Comparison of ENCODE assay signal across 29 cellular contexts in the genomic region with DNA sequence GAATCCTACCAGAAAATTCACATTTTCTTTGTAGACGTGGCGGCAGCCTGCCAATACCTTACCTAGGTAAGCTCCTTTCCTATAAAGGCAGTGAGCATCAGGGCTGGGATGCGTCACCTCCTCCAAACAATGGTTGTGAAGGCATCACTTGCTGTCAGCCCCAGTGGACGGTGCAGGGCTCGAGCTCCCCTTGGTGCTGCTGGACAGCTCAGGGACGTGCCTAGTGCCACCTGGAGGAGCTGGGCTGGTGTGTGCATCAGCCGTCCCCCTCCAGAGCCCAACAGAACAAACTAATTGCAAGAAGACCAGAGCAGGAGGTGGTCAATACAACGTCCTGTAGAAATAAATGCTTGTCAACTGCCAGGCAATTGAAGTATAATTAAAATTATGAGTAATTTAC.
DNase-seq lines count a peak whose midpoint lies in the region; ATAC-seq, FAIRE-seq and TF ChIP-seq lines count a peak whose summit lies in the region.
"Had no signal": no experiment of that assay in that cellular context is flagged by ENCODE, and none has a peak within 500 bp of the region (broad histone marks: within the 10 kb centered on the region; RNA-seq: fewer than 3 reads in every experiment).

No MANE protein-coding gene starts in this region.

- H4K20me1 ChIP-seq in GM23338 (replicated peaks; ENCODE audit: insufficient read depth) = no peaks in the 10 kb centered on the region

- DNase-seq in A549 (ENCODE audit: low read depth in 1 of 2, low spot score in 1 of 2) (peak; percentile 15 to 40), GM23338 (ENCODE audit: low spot score) (no peak), NCI-H146 (lab: John Stamatoyannopoulos, UW) (peak; percentile 72), left lobe of liver (ENCODE audit: low spot score) (no peak), foreskin keratinocyte (no peak), NCI-H1694 (lab: John Stamatoyannopoulos, UW) (no peak)
- no peak for DNase-seq in activated CD4-positive, alpha-beta T cell treated with anti-CD3 and anti-CD28 coated beads for 36 hours
- DNase-seq: activated CD4-positive, alpha-beta memory T cell treated with anti-CD3 and anti-CD28 coated beads, Interleukin-2, amount 10 ng/mL, durations not matched to agents 7 days and 5 days; activated effector memory CD4-positive, alpha-beta T cell treated with Interleukin-2 at 50 U/mL for 16 hours; activated naive CD8-positive, alpha-beta T cell treated with anti-CD3 and anti-CD28 coated beads, Interleukin-2, amount 10 ng/mL, durations not matched to agents 7 days and 5 days; C1 segment of cervical spinal cord; Calu3; glutamatergic neuron; HCEC 1CT; left colon; naive thymus-derived CD4-positive, alpha-beta T cell; NCI-H1930; NCI-H2227 treated with DMSO at 0.1 percent for 48 hours; NCI-H82; stimulated activated CD4-positive, alpha-beta T cell treated with anti-CD3 and anti-CD28 coated beads, Interleukin-12 subunit alpha, Interleukin-12 subunit beta, amount 100 ng/mL, for 4 hours; stimulated activated CD4-positive, alpha-beta T cell treated with anti-CD3 and anti-CD28 coated beads, Interleukin-4, amount 100 ng/mL, for 24 hours; stimulated activated naive CD4-positive, alpha-beta T cell treated with Interleukin-2 at 50 U/mL for 16 hours; SW 1271 had no signal

- H3K27ac Mint-ChIP-seq in GM23338 = no peak overlapping the region
- no peak overlapping the region for H3K27ac Mint-ChIP-seq in activated CD4-positive, alpha-beta T cell treated with anti-CD3 and anti-CD28 coated beads for 36 hours
- H3K27ac Mint-ChIP-seq: activated CD4-positive, alpha-beta memory T cell treated with anti-CD3 and anti-CD28 coated beads, Interleukin-2, amount 10 ng/mL, durations not matched to agents 7 days and 5 days; activated naive CD8-positive, alpha-beta T cell treated with anti-CD3 and anti-CD28 coated beads, Interleukin-2, amount 10 ng/mL, durations not matched to agents 7 days and 5 days; naive thymus-derived CD4-positive, alpha-beta T cell had no signal

- no peak overlapping the region for H3K4me2 ChIP-seq in A549
- no peak overlapping the region for H3K4me2 ChIP-seq in GM23338

- TF ChIP-seq EP300 in A549 (IDR thresholded peaks at IDR 0.05) = no peak

- H3K27ac ChIP-seq in A549 (no peak overlapping the region), GM23338 (ENCODE audit: low read depth) (no peak overlapping the region), foreskin keratinocyte (no peak overlapping the region)
- H3K27ac ChIP-seq: dorsolateral prefrontal cortex had no signal

- peaks cover 11% of the 10 kb centered on the region; the same call in 2 of the 3 replicates for H3K4me1 Mint-ChIP-seq in GM23338
- H3K4me1 Mint-ChIP-seq in activated CD4-positive, alpha-beta T cell treated with anti-CD3 and anti-CD28 coated beads for 36 hours = no peaks in the 10 kb centered on the region
- H3K4me1 Mint-ChIP-seq: activated CD4-positive, alpha-beta memory T cell treated with anti-CD3 and anti-CD28 coated beads, Interleukin-2, amount 10 ng/mL, durations not matched to agents 7 days and 5 days; activated naive CD8-positive, alpha-beta T cell treated with anti-CD3 and anti-CD28 coated beads, Interleukin-2, amount 10 ng/mL, durations not matched to agents 7 days and 5 days; central memory CD8-positive, alpha-beta T cell; naive thymus-derived CD4-positive, alpha-beta T cell had no signal

- intact Hi-C loops in activated CD4-positive, alpha-beta T cell treated with anti-CD3 and anti-CD28 coated beads for 36 hours (cut with DNase I, micrococcal nuclease) = no loop called here

- CTCF ChIA-PET in A549 (lab: Yijun Ruan, JAX) = no interaction called here
- CTCF ChIA-PET in activated CD4-positive, alpha-beta T cell treated with anti-CD3 and anti-CD28 coated beads for 36 hours (lab: Charles Lee) = no interaction called here

- no peaks in the 10 kb centered on the region for H3K79me2 ChIP-seq in GM23338 (replicated peaks; ENCODE audit: insufficient read depth)

- no peak for FAIRE-seq in A549 (lab: Jason Lieb, UNC)
- FAIRE-seq: endothelial cell of umbilical vein, GM12892 had no signal

- no peak for TF ChIP-seq CTCF in A549 (IDR thresholded peaks at IDR 0.05)
- peak in 1 of 2 experiments; percentile 43; a peak in 2 of 4 replicates for TF ChIP-seq CTCF in GM23338 (conservative IDR thresholded peaks at IDR 0.05; ENCODE audit: low read depth in 2 of 2)
- TF ChIP-seq CTCF in foreskin keratinocyte (conservative IDR thresholded peaks at IDR 0.05) = no peak

- H3K36me3 ChIP-seq in GM23338 (ENCODE audit: insufficient read depth) = no peaks in the 10 kb centered on the region

- H3K9me3 Mint-ChIP-seq in GM23338 = no peaks in the 10 kb centered on the region
- H3K9me3 Mint-ChIP-seq in activated CD4-positive, alpha-beta T cell treated with anti-CD3 and anti-CD28 coated beads for 36 hours (ENCODE audit: low read depth) = no peaks in the 10 kb centered on the region
- H3K9me3 Mint-ChIP-seq: activated CD4-positive, alpha-beta memory T cell treated with anti-CD3 and anti-CD28 coated beads, Interleukin-2, amount 10 ng/mL, durations not matched to agents 7 days and 5 days; activated naive CD8-positive, alpha-beta T cell treated with anti-CD3 and anti-CD28 coated beads, Interleukin-2, amount 10 ng/mL, durations not matched to agents 7 days and 5 days; central memory CD8-positive, alpha-beta T cell; naive thymus-derived CD4-positive, alpha-beta T cell had no signal

- H3K36me3 Mint-ChIP-seq in GM23338 (ENCODE audit: low read depth) = no peaks in the 10 kb centered on the region
- H3K36me3 Mint-ChIP-seq in activated CD4-positive, alpha-beta T cell treated with anti-CD3 and anti-CD28 coated beads for 36 hours (ENCODE audit: low read depth) = no peaks in the 10 kb centered on the region
- H3K36me3 Mint-ChIP-seq: activated naive CD8-positive, alpha-beta T cell treated with anti-CD3 and anti-CD28 coated beads, Interleukin-2, amount 10 ng/mL, durations not matched to agents 7 days and 5 days; naive thymus-derived CD4-positive, alpha-beta T cell had no signal

- no peaks in the 10 kb centered on the region for H3K9me3 ChIP-seq in A549

- no peak overlapping the region for H2AFZ ChIP-seq in GM23338

- TF ChIP-seq RAD21 in A549 (conservative IDR thresholded peaks at IDR 0.05 in 1 of 2, IDR thresholded peaks at IDR 0.05 in 1 of 2) = peak in 1 of 2 experiments; percentile 22; a peak in 2 of 5 replicates

- H3K4me1 ChIP-seq in A549 (0 out of 3 replicates have a peak, but pooled peaks cover 4% of the 10 kb centered on the region), GM23338 (ENCODE audit: insufficient read depth) (no peaks in the 10 kb centered on the region), foreskin keratinocyte (peaks cover 6% of the 10 kb centered on the region)

- H3K4me3 Mint-ChIP-seq in GM23338 = no peak overlapping the region
- H3K4me3 Mint-ChIP-seq in activated CD4-positive, alpha-beta T cell treated with anti-CD3 and anti-CD28 coated beads for 36 hours = no peak overlapping the region
- H3K4me3 Mint-ChIP-seq: activated CD4-positive, alpha-beta memory T cell treated with anti-CD3 and anti-CD28 coated beads, Interleukin-2, amount 10 ng/mL, durations not matched to agents 7 days and 5 days; activated naive CD8-positive, alpha-beta T cell treated with anti-CD3 and anti-CD28 coated beads, Interleukin-2, amount 10 ng/mL, durations not matched to agents 7 days and 5 days; central memory CD8-positive, alpha-beta T cell; naive thymus-derived CD4-positive, alpha-beta T cell had no signal

- H3K27me3 Mint-ChIP-seq in GM23338 (ENCODE audit: insufficient read depth, low read depth, poor library complexity) = peaks cover 13% of the 10 kb centered on the region
- no peaks in the 10 kb centered on the region for H3K27me3 Mint-ChIP-seq in activated CD4-positive, alpha-beta T cell treated with anti-CD3 and anti-CD28 coated beads for 36 hours
- H3K27me3 Mint-ChIP-seq: activated CD4-positive, alpha-beta memory T cell treated with anti-CD3 and anti-CD28 coated beads, Interleukin-2, amount 10 ng/mL, durations not matched to agents 7 days and 5 days; activated naive CD8-positive, alpha-beta T cell treated with anti-CD3 and anti-CD28 coated beads, Interleukin-2, amount 10 ng/mL, durations not matched to agents 7 days and 5 days; central memory CD8-positive, alpha-beta T cell; naive thymus-derived CD4-positive, alpha-beta T cell had no signal

- H3F3A ChIP-seq in GM23338 (replicated peaks; ENCODE audit: low read depth) = no peaks in the 10 kb centered on the region

- ATAC-seq in A549 (peak; percentile 71 to 83; a peak in 4 of 6 replicates), GM23338 (peak; percentile 39), left lobe of liver (peak; percentile 79), foreskin keratinocyte (no peak), HG03196 (IDR thresholded peaks at IDR 0.05; ENCODE audit: unreplicated experiment) (no peak)
- no peak for ATAC-seq in activated CD4-positive, alpha-beta T cell treated with anti-CD3 and anti-CD28 coated beads for 36 hours
- ATAC-seq: activated CD4-positive, CD25-positive, alpha-beta regulatory T cell treated with anti-CD3 and anti-CD28 coated beads, Interleukin-2, amount 50 U/mL, for 24 hours; left colon; naive thymus-derived CD4-positive, alpha-beta T cell had no signal

- H3K4me3 ChIP-seq in A549 (no peak overlapping the region), GM23338 (no peak overlapping the region)
- H3K4me3 ChIP-seq: dorsolateral prefrontal cortex had no signal

- H3K27me3 ChIP-seq in GM23338 (ENCODE audit: insufficient read depth) = no peaks in the 10 kb centered on the region
- H3K27me3 ChIP-seq in foreskin keratinocyte = no peaks in the 10 kb centered on the region
- H3K27me3 ChIP-seq: dorsolateral prefrontal cortex had no signal

- WGBS in A549 (ENCODE audit: missing lambda C conversion rate) = 26% methylated on average over 7 of the region's 8 CpGs

- POLR2A ChIA-PET in A549 (lab: Yijun Ruan, JAX) = no interaction called here
- POLR2A ChIA-PET in activated CD4-positive, alpha-beta T cell treated with anti-CD3 and anti-CD28 coated beads for 36 hours (lab: Charles Lee) = interaction anchor here (0.6 kb wide), 1 partner anchor 31 kb away, joined by 3 read pairs; no protein-coding TSS in a partner anchor

- TF ChIP-seq POLR2A in A549 (IDR thresholded peaks at IDR 0.05; ENCODE audit: low read length) = no peak

- no peaks in the 10 kb centered on the region for H3K9me2 ChIP-seq in GM23338 (ENCODE audit: insufficient read depth)

TF ChIP-seq in A549, 52 proteins besides CTCF, POLR2A, EP300 and RAD21 (continues in another document):
- TF ChIP-seq MAZ (IDR thresholded peaks at IDR 0.05; ENCODE audit: borderline replicate concordance, low read depth, low read length) (no peak), CHD4 (IDR thresholded peaks at IDR 0.05; ENCODE audit: borderline replicate concordance) (no peak), HEYL (CRISPR knock-in tag; IDR thresholded peaks at IDR 0.05) (no peak)

TF ChIP-seq in GM23338, 12 proteins besides CTCF, POLR2A, EP300 and RAD21 (continues in another document):
- TF ChIP-seq JUNB (IDR thresholded peaks at IDR 0.05; ENCODE audit: unreplicated experiment) = no peak

Comparison
In these comparisons a context has a peak if more than half of its experiments do, and no peak if none do; other contexts are left out.
1. ATAC-seq: peak in A549 (2 of 2), GM23338 (single experiment) and left lobe of liver (single experiment); none in foreskin keratinocyte (single experiment), activated CD4-positive, alpha-beta T cell treated with anti-CD3 and anti-CD28 coated beads for 36 hours (single experiment) and HG03196 (single experiment).
2. DNase-seq: peak in A549 (2 of 2) and NCI-H146 (single experiment); none in GM23338 (single experiment), left lobe of liver (single experiment), foreskin keratinocyte (0 of 2), activated CD4-positive, alpha-beta T cell treated with anti-CD3 and anti-CD28 coated beads for 36 hours (single experiment) and NCI-H1694 (single experiment).